Comparison of ENCODE assay signal across 1 cellular context in genomic region chr11:8910662-8911039, GRCh38.
TF ChIP-seq lines count a peak whose summit lies in the region.

No MANE protein-coding gene starts in this region.

TF ChIP-seq in HepG2, 621 proteins besides CTCF, POLR2A, EP300 and RAD21:
- no peak for TF ChIP-seq ZNF296 (CRISPR knock-in tag; conservative IDR thresholded peaks at IDR 0.05)
- TF ChIP-seq TIGD3 (CRISPR knock-in tag; IDR thresholded peaks at IDR 0.05; ENCODE audit: borderline replicate concordance), result 0 out of 2 replicates have a peak, but pooled peaks have one; percentile 6
- TF ChIP-seq ZNF557 (CRISPR knock-in tag; IDR thresholded peaks at IDR 0.05), result no peak
- 0 out of 2 replicates have a peak, but pooled peaks have one; percentile 13 for TF ChIP-seq MTERF4 (CRISPR knock-in tag; IDR thresholded peaks at IDR 0.05)
- 0 out of 2 replicates have a peak, but pooled peaks have one; percentile 8 for TF ChIP-seq ZNF563 (CRISPR knock-in tag; IDR thresholded peaks at IDR 0.05)
- 0 out of 2 replicates have a peak, but pooled peaks have one; percentile 18 for TF ChIP-seq ZIK1 (CRISPR knock-in tag; IDR thresholded peaks at IDR 0.05; ENCODE audit: borderline replicate concordance, low read depth)
- TF ChIP-seq ZC3H13 (CRISPR knock-in tag; IDR thresholded peaks at IDR 0.05), result no peak
